Comparison of ENCODE assay signal across 1 cellular context in genomic region chr14:74492413-74493342, GRCh38.
TF ChIP-seq lines count a peak whose summit lies in the region.

Gene NPC2, minus strand, starts transcription at chr14:74493305. Its CDS starts 31 bp downstream, at chr14:74493274.

TF ChIP-seq in liver, 16 proteins besides CTCF, POLR2A, EP300 and RAD21 (continued from another document):
- peak; percentile 28 for TF ChIP-seq REST (IDR thresholded peaks at IDR 0.05)
